ENCODE assay signal across 9 cellular contexts in the genomic region with DNA sequence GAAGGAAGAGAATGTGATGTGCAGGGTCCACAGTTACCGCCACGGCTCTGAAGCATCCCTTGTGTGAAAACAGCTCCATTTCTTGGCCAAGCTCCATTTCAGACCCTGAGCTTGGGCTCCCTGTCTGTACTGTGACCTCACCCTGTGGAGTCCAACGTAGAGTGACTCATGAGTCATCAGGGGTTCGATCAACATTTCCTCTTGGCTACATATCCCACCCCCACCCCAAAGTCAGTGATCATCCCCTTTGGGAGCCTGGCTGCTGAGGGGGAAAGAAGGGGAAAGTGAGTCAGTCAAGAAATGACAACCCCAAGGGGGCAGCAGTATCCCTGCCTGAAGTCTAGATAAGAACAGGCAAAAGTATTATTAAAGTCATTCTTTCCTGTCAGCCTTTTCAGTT.
A peak's percentile ranks its signal among the peaks of the same experiment; 100 is the strongest.
DNase-seq lines count a peak whose midpoint lies in the region; ATAC-seq, FAIRE-seq and TF ChIP-seq lines count a peak whose summit lies in the region.
"Had no signal": no experiment of that assay in that cellular context is flagged by ENCODE, and none has a peak within 500 bp of the region (broad histone marks: within the 10 kb centered on the region; RNA-seq: fewer than 3 reads in every experiment).

No MANE protein-coding gene starts in this region.

- in situ Hi-C loops in astrocyte of the spinal cord (cut with HindIII; ENCODE audit: low sequenced_read_pairs) (no loop called here), GM23248 (cut with MboI) (no loop called here)

- H3K27ac ChIP-seq in RWPE2 (ENCODE audit: poor library complexity, severe bottlenecking) = no peak overlapping the region
- H3K27ac ChIP-seq in small intestine (ENCODE audit: low read depth in 1 of 2, low read length in 1 of 2) = no peak overlapping the region
- no peak overlapping the region for H3K27ac ChIP-seq in GM23248
- H3K27ac ChIP-seq: SJSA1 had no signal

- H2AFZ ChIP-seq in GM23248 = no peak overlapping the region

- H3K4me2 ChIP-seq in GM23248 (ENCODE audit: unreplicated experiment) = no peak overlapping the region

- TF ChIP-seq CTCF in RWPE2 (IDR thresholded peaks at IDR 0.05; ENCODE audit: poor library complexity, severe bottlenecking) (peak; percentile 29), astrocyte of the spinal cord (IDR thresholded peaks at IDR 0.05; ENCODE audit: low read depth, low read length) (peak; percentile 28)

- no peak for FAIRE-seq in small intestine (lab: Jason Lieb, UNC)

- H3K27me3 ChIP-seq in RWPE2 (ENCODE audit: insufficient read depth, poor library complexity, severe bottlenecking) (no peaks in the 10 kb centered on the region), small intestine (ENCODE audit: control insufficient read depth in 2 of 2, insufficient read depth in 2 of 2, low read length in 2 of 2) (no peaks in the 10 kb centered on the region), GM23248 (replicated peaks; ENCODE audit: insufficient read depth) (no peaks in the 10 kb centered on the region)
- H3K27me3 ChIP-seq: SJSA1 had no signal

- H3K79me2 ChIP-seq in GM23248 (ENCODE audit: insufficient read depth) = no peaks in the 10 kb centered on the region

- H3K36me3 ChIP-seq in RWPE2 (ENCODE audit: low read depth) = no peaks in the 10 kb centered on the region
- no peaks in the 10 kb centered on the region for H3K36me3 ChIP-seq in small intestine (ENCODE audit: control insufficient read depth in 2 of 2, insufficient read depth in 2 of 2, low read length in 2 of 2)
- H3K36me3 ChIP-seq in GM23248 (ENCODE audit: low read depth) = no peaks in the 10 kb centered on the region
- H3K36me3 ChIP-seq: SJSA1 had no signal

- peak; percentile 19 for DNase-seq in Daoy (ENCODE audit: low read depth)
- DNase-seq in RWPE2 (ENCODE audit: low spot score) = no peak
- DNase-seq in astrocyte of the spinal cord (ENCODE audit: low read depth, low spot score) = no peak
- peak; percentile 63 for DNase-seq in small intestine
- DNase-seq in GM23248 = no peak
- DNase-seq in NCI-H774 (lab: John Stamatoyannopoulos, UW) = no peak
- DNase-seq in HEK293T (ENCODE audit: extremely low spot score) = no peak

- CTCF ChIA-PET in HEK293T (lab: Yijun Ruan, JAX) = interaction anchor here (0.5 to 1.3 kb wide), 4 partner anchors 11 to 185 kb away, joined by 3 to 7 read pairs (median 4); no protein-coding TSS in a partner anchor

- H3K9me2 ChIP-seq in GM23248 (ENCODE audit: insufficient read depth) = no peaks in the 10 kb centered on the region

- no peak for ATAC-seq in RWPE2 (ENCODE audit: low read depth)
- ATAC-seq in GM21526 (IDR thresholded peaks at IDR 0.05; ENCODE audit: low FRiP score, unreplicated experiment) = no peak

- no peaks in the 10 kb centered on the region for H4K20me1 ChIP-seq in GM23248 (ENCODE audit: insufficient read depth)

- POLR2A ChIA-PET in HEK293T (lab: Yijun Ruan, JAX) = no interaction called here

- H3K9ac ChIP-seq in GM23248 = no peak overlapping the region

- H3K9me3 ChIP-seq in RWPE2 (ENCODE audit: severe bottlenecking) (no peaks in the 10 kb centered on the region), small intestine (ENCODE audit: control insufficient read depth, low read depth) (no peaks in the 10 kb centered on the region), GM23248 (ENCODE audit: low read depth) (no peaks in the 10 kb centered on the region)
- H3K9me3 ChIP-seq: SJSA1 had no signal

- H3F3A ChIP-seq in GM23248 (ENCODE audit: insufficient read depth) = no peaks in the 10 kb centered on the region

- 39 to 50% (median 40%) methylated on average over 4 of the region's 4 CpGs for WGBS in small intestine, 3 donors
- 54 to 59% methylated on average over 4 of the region's 4 CpGs for WGBS in GM23248 (ENCODE audit: low coverage in 1 of 2, low lambda C conversion rate in 2 of 2, missing lambda C conversion rate in 2 of 2), 2 experiments

- H3K4me1 ChIP-seq in RWPE2 (ENCODE audit: insufficient read depth, poor library complexity, severe bottlenecking) (no peaks in the 10 kb centered on the region), small intestine (ENCODE audit: control insufficient read depth in 2 of 2, insufficient read depth in 1 of 2, low read depth in 1 of 2, low read length in 1 of 2) (peaks cover 0 to 2% of the 10 kb centered on the region in 2 donors), GM23248 (ENCODE audit: insufficient read depth) (no peaks in the 10 kb centered on the region)
- H3K4me1 ChIP-seq: SJSA1 had no signal

- H3K4me3 ChIP-seq in RWPE2 (ENCODE audit: severe bottlenecking) (no peak overlapping the region), astrocyte of the spinal cord (ENCODE audit: low read depth, low read length) (no peak overlapping the region), small intestine (ENCODE audit: low read depth in 1 of 2, low read length in 2 of 2) (no peak overlapping the region), GM23248 (no peak overlapping the region)
- H3K4me3 ChIP-seq: SJSA1 had no signal

TF ChIP-seq in HEK293T, 16 proteins besides CTCF, POLR2A, EP300 and RAD21:
- TF ChIP-seq BHLHE40 (IDR thresholded peaks at IDR 0.05; ENCODE audit: borderline replicate concordance) = no peak
- no peak for TF ChIP-seq NFRKB (IDR thresholded peaks at IDR 0.05)
- TF ChIP-seq TARDBP (IDR thresholded peaks at IDR 0.05) = no peak
- no peak for TF ChIP-seq HDGF (IDR thresholded peaks at IDR 0.05; ENCODE audit: borderline replicate concordance)
- TF ChIP-seq, protein P1, sequence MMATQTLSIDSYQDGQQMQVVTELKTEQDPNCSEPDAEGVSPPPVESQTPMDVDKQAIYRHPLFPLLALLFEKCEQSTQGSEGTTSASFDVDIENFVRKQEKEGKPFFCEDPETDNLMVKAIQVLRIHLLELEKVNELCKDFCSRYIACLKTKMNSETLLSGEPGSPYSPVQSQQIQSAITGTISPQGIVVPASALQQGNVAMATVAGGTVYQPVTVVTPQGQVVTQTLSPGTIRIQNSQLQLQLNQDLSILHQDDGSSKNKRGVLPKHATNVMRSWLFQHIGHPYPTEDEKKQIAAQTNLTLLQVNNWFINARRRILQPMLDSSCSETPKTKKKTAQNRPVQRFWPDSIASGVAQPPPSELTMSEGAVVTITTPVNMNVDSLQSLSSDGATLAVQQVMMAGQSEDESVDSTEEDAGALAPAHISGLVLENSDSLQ (IDR thresholded peaks at IDR 0.05) = no peak
- TF ChIP-seq FOXA1 (IDR thresholded peaks at IDR 0.05) = no peak
- no peak for TF ChIP-seq ELF4 (IDR thresholded peaks at IDR 0.05)
- TF ChIP-seq LEF1 (IDR thresholded peaks at IDR 0.05; ENCODE audit: borderline replicate concordance) = no peak
- no peak for TF ChIP-seq FOXK2 (IDR thresholded peaks at IDR 0.05)
- TF ChIP-seq FOXM1 (IDR thresholded peaks at IDR 0.05; ENCODE audit: borderline replicate concordance) = no peak
- TF ChIP-seq SUZ12 (IDR thresholded peaks at IDR 0.05) = no peak
- TF ChIP-seq L3MBTL2 (conservative IDR thresholded peaks at IDR 0.05) = no peak
- no peak for TF ChIP-seq ZNF384 (IDR thresholded peaks at IDR 0.05)
- no peak for TF ChIP-seq ARNT (IDR thresholded peaks at IDR 0.05)
- no peak for TF ChIP-seq CTBP1 (IDR thresholded peaks at IDR 0.05; ENCODE audit: borderline replicate concordance)
- no peak for TF ChIP-seq SP1 (IDR thresholded peaks at IDR 0.05)

Comparison
In these comparisons a context has a peak if more than half of its experiments do, and no peak if none do; other contexts are left out.
1. DNase-seq: peak in Daoy (single experiment) and small intestine (single experiment); none in RWPE2 (single experiment), astrocyte of the spinal cord (single experiment), GM23248 (single experiment), NCI-H774 (single experiment) and HEK293T (single experiment).